ENCODE assay signal across 9 cellular contexts in genomic region chr5:95823241-95823737, GRCh38. TPM values are rescaled to one million over a fixed set of nuclear protein-coding genes. Genes with fewer than 3 reads are reported as not detected.
A peak's percentile ranks its signal among the peaks of the same experiment; 100 is the strongest.
DNase-seq lines count a peak whose midpoint lies in the region; ATAC-seq and TF ChIP-seq lines count a peak whose summit lies in the region.
"Had no signal": no experiment of that assay in that cellular context is flagged by ENCODE, and none has a peak within 500 bp of the region (broad histone marks: within the 10 kb centered on the region; RNA-seq: fewer than 3 reads in every experiment).

No MANE protein-coding gene starts in this region.

- peak overlapping the region; percentile 98 for H4K8ac ChIP-seq in mesenchymal stem cell (ENCODE audit: low read length)

- H3K14ac ChIP-seq in mesenchymal stem cell (ENCODE audit: low read length in 2 of 2), result peak overlapping the region in 1 of 2 experiments; percentile 96

- no peaks in the 10 kb centered on the region for H3K27me3 ChIP-seq in adipocyte (replicated peaks; ENCODE audit: control insufficient read depth, insufficient read depth, low read length)
- H3K27me3 ChIP-seq in mesenchymal stem cell (ENCODE audit: control insufficient read depth in 1 of 2, insufficient read depth in 1 of 2, low read length in 2 of 2), result no peaks in the 10 kb centered on the region
- H3K27me3 ChIP-seq in upper lobe of right lung, result no peaks in the 10 kb centered on the region

- H4K91ac ChIP-seq in mesenchymal stem cell (ENCODE audit: low read length), result peak overlapping the region; percentile 98

- peaks cover 7% of the 10 kb centered on the region for H3K36me3 Mint-ChIP-seq in activated naive CD4-positive, alpha-beta T cell treated with anti-CD3 and anti-CD28 coated beads for 36 hours (ENCODE audit: low read depth)

- H3K18ac ChIP-seq in mesenchymal stem cell (ENCODE audit: low read depth in 1 of 2, low read length in 2 of 2), result peak overlapping the region; percentile 92 to 99

- H2BK12ac ChIP-seq in mesenchymal stem cell (ENCODE audit: low read length in 2 of 2), result peak overlapping the region; percentile 97 to 99

- peak overlapping the region; percentile 77 to 97 for H3K4ac ChIP-seq in mesenchymal stem cell (ENCODE audit: low read depth in 1 of 2, low read length in 2 of 2)

- no peak overlapping the region for H2AFZ ChIP-seq in mesenchymal stem cell (ENCODE audit: low read depth, low read length)

- peaks cover 20% of the 10 kb centered on the region for H3K36me3 ChIP-seq in adipocyte (ENCODE audit: control insufficient read depth, insufficient read depth, low read length, severe bottlenecking)
- H3K36me3 ChIP-seq in mesenchymal stem cell (ENCODE audit: control insufficient read depth in 1 of 2, insufficient read depth in 2 of 2, low read depth in 1 of 2, low read length in 2 of 2), result peaks cover 0 to 16% of the 10 kb centered on the region in 2 experiments
- no peaks in the 10 kb centered on the region for H3K36me3 ChIP-seq in upper lobe of right lung

- intact Hi-C loops in activated naive CD4-positive, alpha-beta T cell treated with anti-CD3 and anti-CD28 coated beads for 36 hours (cut with micrococcal nuclease), result loop anchor here (1.0 to 10.0 kb wide), 7 partner anchors 48 to 1142 kb away; partner anchors contain the start of genes CAST and ERAP2
- intact Hi-C loops in upper lobe of right lung (cut with DNase I), result no loop called here

- H3K4me2 ChIP-seq in mesenchymal stem cell (ENCODE audit: low read length, poor library complexity, severe bottlenecking), result peak overlapping the region; percentile 8

- H3K9me3 ChIP-seq in adipocyte (ENCODE audit: control insufficient read depth, low read length) (no peaks in the 10 kb centered on the region), mesenchymal stem cell (ENCODE audit: control insufficient read depth, low read length) (no peaks in the 10 kb centered on the region), upper lobe of right lung (no peaks in the 10 kb centered on the region)

- peaks cover 58% of the 10 kb centered on the region for H3K4me1 Mint-ChIP-seq in activated naive CD4-positive, alpha-beta T cell treated with anti-CD3 and anti-CD28 coated beads for 36 hours (ENCODE audit: low read depth)

- H3K9me3 Mint-ChIP-seq in activated naive CD4-positive, alpha-beta T cell treated with anti-CD3 and anti-CD28 coated beads for 36 hours, result no peaks in the 10 kb centered on the region

- peak overlapping the region; percentile 97 for H2AK5ac ChIP-seq in mesenchymal stem cell (ENCODE audit: low read length, severe bottlenecking)

- H3K4me3 Mint-ChIP-seq in activated naive CD4-positive, alpha-beta T cell treated with anti-CD3 and anti-CD28 coated beads for 36 hours, result peak overlapping the region; percentile 96

- H2BK15ac ChIP-seq in mesenchymal stem cell (ENCODE audit: low read depth, poor library complexity, severe bottlenecking), result peak overlapping the region; percentile 74

- H3K4me1 ChIP-seq in adipocyte (ENCODE audit: control insufficient read depth, insufficient read depth, low read length) (peaks cover 40% of the 10 kb centered on the region), mesenchymal stem cell (ENCODE audit: control insufficient read depth, insufficient read depth, low read depth, low read length) (peaks cover 18% of the 10 kb centered on the region), upper lobe of right lung (peaks cover 54% of the 10 kb centered on the region)

- peak overlapping the region; percentile 98 for H3K27ac Mint-ChIP-seq in activated naive CD4-positive, alpha-beta T cell treated with anti-CD3 and anti-CD28 coated beads for 36 hours

- ATAC-seq in upper lobe of right lung (no peak), HG03342 (IDR thresholded peaks at IDR 0.05; ENCODE audit: unreplicated experiment) (no peak), GM18870 (IDR thresholded peaks at IDR 0.05; ENCODE audit: unreplicated experiment) (no peak)

- TF ChIP-seq CTCF in upper lobe of right lung (IDR thresholded peaks at IDR 0.05), result no peak

- H3K27me3 Mint-ChIP-seq in activated naive CD4-positive, alpha-beta T cell treated with anti-CD3 and anti-CD28 coated beads for 36 hours (ENCODE audit: low read depth), result no peaks in the 10 kb centered on the region

- peak overlapping the region; percentile 93 for H3K4me3 ChIP-seq in adipocyte (ENCODE audit: low read length)
- H3K4me3 ChIP-seq in mesenchymal stem cell (ENCODE audit: insufficient read depth in 1 of 2, low read depth in 1 of 2, low read length in 2 of 2), result peak overlapping the region in 1 of 2 experiments; percentile 89
- peak overlapping the region; percentile 92 for H3K4me3 ChIP-seq in upper lobe of right lung

- H2BK5ac ChIP-seq in mesenchymal stem cell (ENCODE audit: low read depth, low read length, poor library complexity, severe bottlenecking), result peak overlapping the region; percentile 61

- H3K79me1 ChIP-seq in mesenchymal stem cell (replicated peaks; ENCODE audit: low read length, poor library complexity, severe bottlenecking), result peaks cover 1% of the 10 kb centered on the region

- DNase-seq in activated naive CD4-positive, alpha-beta T cell treated with anti-CD3 and anti-CD28 coated beads for 36 hours, result no peak
- DNase-seq in activated naive CD4-positive, alpha-beta T cell treated with anti-CD3 and anti-CD28 coated beads, Interleukin-2, amount 50 U/mL, for 16 hours, result no peak
- DNase-seq in adipocyte (ENCODE audit: low read depth), result no peak
- no peak for DNase-seq in mesenchymal stem cell
- DNase-seq in upper lobe of right lung, result no peak
- no peak for DNase-seq in NCI-H1048 (lab: John Stamatoyannopoulos, UW)
- DNase-seq: NCI-H187 treated with DMSO at 0.1 percent for 48 hours had no signal

- H3K23ac ChIP-seq in mesenchymal stem cell (ENCODE audit: low read length in 2 of 2), result peak overlapping the region in 1 of 2 experiments; percentile 46

- CTCF ChIA-PET in activated naive CD4-positive, alpha-beta T cell treated with anti-CD3 and anti-CD28 coated beads for 36 hours (lab: Charles Lee), result interaction anchor here (1.1 to 7.6 kb wide), 7 partner anchors 13 to 45 kb away, joined by 3 to 61 read pairs (median 6); no protein-coding TSS in a partner anchor

- H2BK120ac ChIP-seq in mesenchymal stem cell (ENCODE audit: low read depth, low read length), result peak overlapping the region; percentile 98

- peak overlapping the region; percentile 95 for H3K9ac ChIP-seq in adipocyte (ENCODE audit: low read length)
- H3K9ac ChIP-seq in mesenchymal stem cell (ENCODE audit: low read length), result peak overlapping the region; percentile 93

- 4% methylated on average over 3 of the region's 7 CpGs for WGBS in mesenchymal stem cell

- peak overlapping the region; percentile 96 for H3K27ac ChIP-seq in mesenchymal stem cell (ENCODE audit: low read length, poor library complexity, severe bottlenecking)
- peak overlapping the region; percentile 91 for H3K27ac ChIP-seq in upper lobe of right lung

RNA-seq across cellular contexts. Expression of gene GLRX, which starts 0.8 kb away (rescaled TPM):
- 10 to 100 TPM; 50.4 to 51.1 TPM for total RNA-seq in activated naive CD4-positive, alpha-beta T cell treated with anti-CD3 and anti-CD28 coated beads for 36 hours
- polyA plus RNA-seq in mesenchymal stem cell (2013, experiment 1 of 2), result 137 TPM
- polyA plus RNA-seq in mesenchymal stem cell (2013, experiment 2 of 2), result 143 TPM
- 88.4 TPM for total RNA-seq in upper lobe of right lung
